27 cellular contexts compared by ENCODE assay signal in the genomic region with DNA sequence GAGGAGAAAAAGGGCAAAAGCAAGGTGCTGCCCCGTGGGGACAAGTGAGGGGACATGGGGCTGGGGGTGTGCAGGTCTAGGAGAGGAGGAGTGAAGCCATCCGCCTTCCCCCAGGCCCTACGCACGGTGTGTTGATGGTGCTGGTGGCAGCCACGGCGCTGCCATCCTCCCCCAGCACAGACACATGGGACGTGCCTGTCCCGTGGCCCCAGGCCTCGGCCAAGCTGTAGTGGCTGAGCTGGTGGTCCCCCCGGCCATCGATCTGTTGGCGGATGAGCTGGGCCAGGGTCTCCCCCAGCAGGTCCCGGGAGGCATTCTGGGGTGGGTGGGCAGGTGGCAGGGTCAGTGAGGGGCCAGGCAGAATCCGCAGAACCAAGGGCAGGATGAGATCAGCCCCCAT. TPM values are rescaled to one million over a fixed set of nuclear protein-coding genes. Genes with fewer than 3 reads are reported as not detected.
"Had no signal": no experiment of that assay in that cellular context is flagged by ENCODE, and none has a peak within 500 bp of the region (broad histone marks: within the 10 kb centered on the region; RNA-seq: fewer than 3 reads in every experiment).

No MANE protein-coding gene starts in this region.

- H3K36me3 ChIP-seq: colonic mucosa, lower lobe of right lung, pancreas, uterus had no signal

- H3K4me2 ChIP-seq: hepatocyte, smooth muscle cell had no signal

- H3K27me3 ChIP-seq: colonic mucosa, esophagus muscularis mucosa, foreskin keratinocyte, gastroesophageal sphincter, heart left ventricle, hepatocyte, pancreas, stomach, thyroid gland, uterus had no signal

- H3K4me1 ChIP-seq: colonic mucosa, esophagus muscularis mucosa, foreskin keratinocyte, gastroesophageal sphincter, lower lobe of right lung, pancreas, uterus had no signal

- H3K4me3 ChIP-seq: colonic mucosa, esophagus muscularis mucosa, gastroesophageal sphincter, heart left ventricle, hepatocyte, lower lobe of right lung, pancreas, smooth muscle cell, stomach, thyroid gland, uterus had no signal

- H2AFZ ChIP-seq: hepatocyte had no signal

- ATAC-seq: foreskin keratinocyte; gastroesophageal sphincter; heart left ventricle; left colon; left ventricle myocardium superior; lower lobe of right lung; naive thymus-derived CD8-positive, alpha-beta T cell; pancreas had no signal

- H3K9me3 ChIP-seq: colonic mucosa, pancreas, thyroid gland had no signal

- DNase-seq: colonic mucosa; effector CD8-positive, alpha-beta T cell; endodermal cell; foreskin keratinocyte; heart left ventricle; kidney glomerular epithelial cell; left colon; left ventricle myocardium superior; lower lobe of right lung; naive thymus-derived CD8-positive, alpha-beta T cell; nephron progenitor cell; occipital lobe; retina; stimulated activated CD4-positive, alpha-beta T cell treated with anti-CD3 and anti-CD28 coated beads, Interleukin-12 subunit alpha, Interleukin-12 subunit beta, amount 100 ng/mL, for 4 hours; stimulated activated CD4-positive, alpha-beta T cell treated with anti-CD3 and anti-CD28 coated beads, Interleukin-1b, Interleukin-23, amount 100 ng/mL, for 48 hours; stimulated activated CD4-positive, alpha-beta T cell treated with anti-CD3 and anti-CD28 coated beads, Interleukin-4, amount 100 ng/mL, for 1 hour; stimulated activated CD8-positive, alpha-beta memory T cell treated with anti-CD3 and anti-CD28 coated beads, Interleukin-4, amount 100 ng/mL, for 48 hours; stimulated activated naive CD4-positive, alpha-beta T cell treated with Interleukin-2 at 50 U/mL for 16 hours; stomach; thyroid gland; uterus had no signal

- H3K27ac ChIP-seq: colonic mucosa, epithelial cell of prostate, esophagus muscularis mucosa, foreskin keratinocyte, gastroesophageal sphincter, heart left ventricle, hepatocyte, lower lobe of right lung, pancreas, stomach, thyroid gland, uterus had no signal

RNA-seq across cellular contexts. Expression of a gene that starts 18.9 kb away (rescaled TPM):
- total RNA-seq: foreskin keratinocyte had no signal
- polyA plus RNA-seq: foreskin keratinocyte; naive thymus-derived CD8-positive, alpha-beta T cell had no signal

RNA-seq across cellular contexts. Expression of a gene that starts 44.7 kb away (rescaled TPM):
- total RNA-seq: occipital lobe had no signal
